ENCODE assay signal across 18 cellular contexts in genomic region chr17:41339571-41340169, GRCh38. TPM values are rescaled to one million over a fixed set of nuclear protein-coding genes. Genes with fewer than 3 reads are reported as not detected.
A peak's percentile ranks its signal among the peaks of the same experiment; 100 is the strongest.
DNase-seq lines count a peak whose midpoint lies in the region; ATAC-seq and TF ChIP-seq lines count a peak whose summit lies in the region.
"Had no signal": no experiment of that assay in that cellular context is flagged by ENCODE, and none has a peak within 500 bp of the region (broad histone marks: within the 10 kb centered on the region; RNA-seq: fewer than 3 reads in every experiment).

No MANE protein-coding gene starts in this region.

- peaks cover 84% of the 10 kb centered on the region for H3K4me1 Mint-ChIP-seq in CD8-positive, alpha-beta T cell (ENCODE audit: low read depth)

- no peaks in the 10 kb centered on the region for H3K79me1 ChIP-seq in mesenchymal stem cell (replicated peaks; ENCODE audit: low read length, poor library complexity, severe bottlenecking)

- H3K4ac ChIP-seq in mesenchymal stem cell (ENCODE audit: low read depth in 1 of 2, low read length in 2 of 2) = no peak overlapping the region

- no peak overlapping the region for H4K8ac ChIP-seq in mesenchymal stem cell (ENCODE audit: low read length)

- no peak for TF ChIP-seq POLR2A in breast epithelium (IDR thresholded peaks at IDR 0.05)

- H3K4me3 ChIP-seq in BLaER1 treated with 17β-estradiol and CSF1 and Interleukin-3, amounts not matched to agents 10 nM and 100 nM = no peak overlapping the region
- H3K4me3 ChIP-seq in CD8-positive, alpha-beta T cell (ENCODE audit: low read depth, low read length) = peak overlapping the region; percentile 2
- H3K4me3 ChIP-seq in breast epithelium (no peak overlapping the region), mesenchymal stem cell (ENCODE audit: insufficient read depth in 1 of 2, low read depth in 1 of 2, low read length in 2 of 2) (no peak overlapping the region)
- H3K4me3 ChIP-seq: cardiac muscle cell had no signal

- H3K4me3 Mint-ChIP-seq in CD8-positive, alpha-beta T cell = peak overlapping the region; percentile 63
- H3K4me3 Mint-ChIP-seq: endodermal cell had no signal

- H3K36me3 ChIP-seq in BLaER1 treated with 17β-estradiol and CSF1 and Interleukin-3, amounts not matched to agents 10 nM and 100 nM = no peaks in the 10 kb centered on the region
- no peaks in the 10 kb centered on the region for H3K36me3 ChIP-seq in CD8-positive, alpha-beta T cell (ENCODE audit: insufficient read depth, low read length)
- H3K36me3 ChIP-seq in breast epithelium (no peaks in the 10 kb centered on the region), mesenchymal stem cell (ENCODE audit: control insufficient read depth in 1 of 2, insufficient read depth in 2 of 2, low read depth in 1 of 2, low read length in 2 of 2) (no peaks in the 10 kb centered on the region)
- H3K36me3 ChIP-seq: cardiac muscle cell had no signal

- intact Hi-C loops in CD8-positive, alpha-beta T cell (cut with DNase I, micrococcal nuclease) = loop anchor here (5.0 kb wide), 2 partner anchors 308 to 328 kb away; no protein-coding TSS in a partner anchor
- intact Hi-C loops in breast epithelium (cut with DNase I; ENCODE audit: low total_unique reads) = no loop called here

- no peak for DNase-seq in CD8-positive, alpha-beta T cell
- DNase-seq in breast epithelium (ENCODE audit: low spot score in 2 of 2) = no peak
- DNase-seq in mesenchymal stem cell = no peak
- DNase-seq in NCI-H1092 treated with DMSO at 0.1 percent for 48 hours (lab: John Stamatoyannopoulos, UW) = no peak
- DNase-seq: activated effector memory CD4-positive, alpha-beta T cell treated with Interleukin-2 at 50 U/mL for 16 hours; endodermal cell; NCI-H446; stimulated activated CD4-positive, alpha-beta T cell treated with anti-CD3 and anti-CD28 coated beads, Interleukin-1b, Interleukin-23, amount 100 ng/mL, for 48 hours; stimulated activated CD8-positive, alpha-beta memory T cell treated with anti-CD3 and anti-CD28 coated beads, Interleukin-4, amount 100 ng/mL, for 48 hours had no signal

- peak overlapping the region; percentile 41 for H2AK5ac ChIP-seq in mesenchymal stem cell (ENCODE audit: low read length, severe bottlenecking)

- H3K27me3 Mint-ChIP-seq in CD8-positive, alpha-beta T cell (ENCODE audit: low read depth) = no peaks in the 10 kb centered on the region

- TF ChIP-seq CTCF in CD8-positive, alpha-beta T cell (IDR thresholded peaks at IDR 0.05) = no peak
- TF ChIP-seq CTCF in breast epithelium (IDR thresholded peaks at IDR 0.05) = no peak

- POLR2A ChIA-PET in CD8-positive, alpha-beta T cell (lab: Charles Lee) = interaction anchor here (1.0 to 3.5 kb wide), 4 partner anchors 9 to 349 kb away, joined by 3 to 20 read pairs (median 8); partner anchors contain the start of genes EIF1 and KRTAP16-1

- H3K9me3 Mint-ChIP-seq in CD8-positive, alpha-beta T cell = peaks cover 7% of the 10 kb centered on the region

- peak overlapping the region; percentile 18 to 89 (median 70); a peak in 17 of 22 replicates for H3K27ac ChIP-seq in BLaER1 treated with 17β-estradiol and CSF1 and Interleukin-3, amounts not matched to agents 10 nM and 100 nM
- peak overlapping the region; percentile 58 for H3K27ac ChIP-seq in CD8-positive, alpha-beta T cell (ENCODE audit: low read depth, low read length)
- H3K27ac ChIP-seq in breast epithelium (peak overlapping the region; percentile 65 to 80), mesenchymal stem cell (ENCODE audit: low read length, poor library complexity, severe bottlenecking) (no peak overlapping the region)
- H3K27ac ChIP-seq: C4-2B, cardiac muscle cell had no signal

- CTCF ChIA-PET in CD8-positive, alpha-beta T cell (lab: Charles Lee) = interaction anchor here (1.0 to 3.7 kb wide), 6 partner anchors 11 to 209 kb away, joined by 3 to 26 read pairs (median 5); partner anchors contain the start of gene KRT33A

- peak overlapping the region; percentile 98 for H3K27ac Mint-ChIP-seq in CD8-positive, alpha-beta T cell
- H3K27ac Mint-ChIP-seq: endodermal cell had no signal

- H4K91ac ChIP-seq in mesenchymal stem cell (ENCODE audit: low read length) = no peak overlapping the region

- H3K9me3 ChIP-seq in BLaER1 treated with 17β-estradiol and CSF1 and Interleukin-3, amounts not matched to agents 10 nM and 100 nM (replicated peaks in 1 of 11) = peaks cover 24 to 32% (median 28%) of the 10 kb centered on the region in 11 experiments
- peaks cover 5% of the 10 kb centered on the region for H3K9me3 ChIP-seq in CD8-positive, alpha-beta T cell (ENCODE audit: low read length)
- H3K9me3 ChIP-seq in breast epithelium = peaks cover 7 to 17% of the 10 kb centered on the region in 2 donors
- peaks cover 28% of the 10 kb centered on the region for H3K9me3 ChIP-seq in mesenchymal stem cell (ENCODE audit: control insufficient read depth, low read length)

- no peak overlapping the region for H2BK120ac ChIP-seq in mesenchymal stem cell (ENCODE audit: low read depth, low read length)

- peak overlapping the region in 7 of 11 experiments; percentile 13 to 64 (median 59); a peak in 10 of 22 replicates for H3K9ac ChIP-seq in BLaER1 treated with 17β-estradiol and CSF1 and Interleukin-3, amounts not matched to agents 10 nM and 100 nM
- no peak overlapping the region for H3K9ac ChIP-seq in mesenchymal stem cell (ENCODE audit: low read length)

- H2BK5ac ChIP-seq in mesenchymal stem cell (ENCODE audit: low read depth, low read length, poor library complexity, severe bottlenecking) = no peak overlapping the region

- H2AFZ ChIP-seq in mesenchymal stem cell (ENCODE audit: low read depth, low read length) = no peak overlapping the region

- no peaks in the 10 kb centered on the region for H3K27me3 ChIP-seq in BLaER1 treated with 17β-estradiol and CSF1 and Interleukin-3, amounts not matched to agents 10 nM and 100 nM
- H3K27me3 ChIP-seq in CD8-positive, alpha-beta T cell (ENCODE audit: insufficient read depth, low read length) = no peaks in the 10 kb centered on the region
- no peaks in the 10 kb centered on the region for H3K27me3 ChIP-seq in breast epithelium
- H3K27me3 ChIP-seq in mesenchymal stem cell (ENCODE audit: control insufficient read depth in 1 of 2, insufficient read depth in 1 of 2, low read length in 2 of 2) = peaks cover 0 to 35% of the 10 kb centered on the region in 2 experiments
- H3K27me3 ChIP-seq: cardiac muscle cell had no signal

- H3K36me3 Mint-ChIP-seq in CD8-positive, alpha-beta T cell = peaks cover 9% of the 10 kb centered on the region

- H2BK15ac ChIP-seq in mesenchymal stem cell (ENCODE audit: low read depth, poor library complexity, severe bottlenecking) = no peak overlapping the region

- no peak overlapping the region for H3K18ac ChIP-seq in mesenchymal stem cell (ENCODE audit: low read depth in 1 of 2, low read length in 2 of 2)

- no peak overlapping the region for H2BK12ac ChIP-seq in mesenchymal stem cell (ENCODE audit: low read length in 2 of 2)

- no peak for ATAC-seq in CD8-positive, alpha-beta T cell
- ATAC-seq in HG02885 (IDR thresholded peaks at IDR 0.05; ENCODE audit: poor library complexity, unreplicated experiment) = no peak
- ATAC-seq in HG03439 (IDR thresholded peaks at IDR 0.05; ENCODE audit: unreplicated experiment) = no peak
- ATAC-seq: PC-3, SK-N-SH treated with all-trans-retinoic acid at 6 μM for 48 hours had no signal

- H3K4me1 ChIP-seq in BLaER1 treated with 17β-estradiol and CSF1 and Interleukin-3, amounts not matched to agents 10 nM and 100 nM = peaks cover 20 to 40% (median 32%) of the 10 kb centered on the region in 10 experiments
- H3K4me1 ChIP-seq in CD8-positive, alpha-beta T cell (ENCODE audit: insufficient read depth, low read length) = peaks cover 79% of the 10 kb centered on the region
- H3K4me1 ChIP-seq in breast epithelium = peaks cover 0 to 7% of the 10 kb centered on the region in 2 donors
- H3K4me1 ChIP-seq in mesenchymal stem cell (ENCODE audit: control insufficient read depth, insufficient read depth, low read depth, low read length) = peaks cover 10% of the 10 kb centered on the region

- no peaks in the 10 kb centered on the region for H4K20me1 ChIP-seq in BLaER1 treated with 17β-estradiol and CSF1 and Interleukin-3, amounts not matched to agents 10 nM and 100 nM

- no peak overlapping the region for H3K23ac ChIP-seq in mesenchymal stem cell (ENCODE audit: low read length in 2 of 2)

- peak overlapping the region; percentile 22 to 92 (median 62); a peak in 21 of 22 replicates for H3K4me2 ChIP-seq in BLaER1 treated with 17β-estradiol and CSF1 and Interleukin-3, amounts not matched to agents 10 nM and 100 nM
- no peak overlapping the region for H3K4me2 ChIP-seq in mesenchymal stem cell (ENCODE audit: low read length, poor library complexity, severe bottlenecking)

- no peak overlapping the region for H3K14ac ChIP-seq in mesenchymal stem cell (ENCODE audit: low read length in 2 of 2)

- WGBS in mesenchymal stem cell = 63% methylated on average over 2 of the region's 2 CpGs

RNA-seq across cellular contexts. Expression of gene KRT33A, which starts 11.0 kb away (rescaled TPM):
- total RNA-seq in CD8-positive, alpha-beta T cell = not detected
- not detected for total RNA-seq in breast epithelium
- not detected for polyA plus RNA-seq in mesenchymal stem cell (2013, experiment 1 of 2)
- polyA plus RNA-seq in mesenchymal stem cell (2013, experiment 2 of 2) = not detected
- total RNA-seq: cardiac muscle cell, endodermal cell, glomerular endothelial cell, PC-3, renal cortical epithelial cell had no signal
- polyA plus RNA-seq: cardiac muscle cell had no signal

RNA-seq across cellular contexts. Expression of gene KRTAP17-1, which starts 24.2 kb away (rescaled TPM):
- total RNA-seq in CD8-positive, alpha-beta T cell = not detected
- not detected for total RNA-seq in breast epithelium
- polyA plus RNA-seq in mesenchymal stem cell (2013, experiment 1 of 2) = not detected
- polyA plus RNA-seq in mesenchymal stem cell (2013, experiment 2 of 2) = not detected
- total RNA-seq: cardiac muscle cell, glomerular endothelial cell, PC-3, renal cortical epithelial cell had no signal
- polyA plus RNA-seq: cardiac muscle cell had no signal

RNA-seq across cellular contexts. Expression of gene KRT33B, which starts 29.9 kb away (rescaled TPM):
- not detected for total RNA-seq in CD8-positive, alpha-beta T cell
- total RNA-seq in breast epithelium = not detected
- polyA plus RNA-seq in mesenchymal stem cell (2013, experiment 1 of 2) = not detected
- not detected for polyA plus RNA-seq in mesenchymal stem cell (2013, experiment 2 of 2)
- total RNA-seq: cardiac muscle cell, endodermal cell, glomerular endothelial cell, PC-3, renal cortical epithelial cell had no signal
- polyA plus RNA-seq: cardiac muscle cell had no signal

RNA-seq across cellular contexts. Expression of gene KRTAP16-1, which starts 30.6 kb away (rescaled TPM):
- 1 to 10 TPM in 1 of 2 experiments, under 1 TPM in 1; 1.00 to 1.1 TPM for total RNA-seq in CD8-positive, alpha-beta T cell
- total RNA-seq in breast epithelium = not detected
- not detected for polyA plus RNA-seq in mesenchymal stem cell (2013, experiment 1 of 2)
- polyA plus RNA-seq in mesenchymal stem cell (2013, experiment 2 of 2) = not detected
- total RNA-seq: cardiac muscle cell, endodermal cell, glomerular endothelial cell, PC-3, renal cortical epithelial cell had no signal
- polyA plus RNA-seq: cardiac muscle cell had no signal

RNA-seq across cellular contexts. Expression of gene KRTAP29-1, which starts 37.0 kb away (rescaled TPM):
- total RNA-seq in CD8-positive, alpha-beta T cell = not detected
- total RNA-seq in breast epithelium = not detected
- not detected for polyA plus RNA-seq in mesenchymal stem cell (2013, experiment 1 of 2)
- not detected for polyA plus RNA-seq in mesenchymal stem cell (2013, experiment 2 of 2)
- total RNA-seq: cardiac muscle cell, endodermal cell, glomerular endothelial cell, PC-3, renal cortical epithelial cell had no signal
- polyA plus RNA-seq: cardiac muscle cell had no signal
